Comparison of ENCODE assay signal across 13 cellular contexts in genomic region chr9:117315236-117315635, GRCh38.
"Had no signal": no experiment of that assay in that cellular context is flagged by ENCODE, and none has a peak within 500 bp of the region (broad histone marks: within the 10 kb centered on the region; RNA-seq: fewer than 3 reads in every experiment).

No MANE protein-coding gene starts in this region.

- H3K4me3 ChIP-seq: cardiac muscle cell, left lung, mucosa of descending colon, ovary, tibial nerve, vagina had no signal

- H3K4me1 ChIP-seq: left lung, tibial nerve, vagina had no signal

- H3K9me3 ChIP-seq: left lung, mucosa of descending colon, ovary, tibial nerve, vagina had no signal

- H3K27ac ChIP-seq: cardiac muscle cell, left lung, ovary, tibial nerve, vagina had no signal

- DNase-seq: activated CD4-positive, alpha-beta memory T cell treated with anti-CD3 and anti-CD28 coated beads for 36 hours; activated T-cell treated with anti-CD3 and anti-CD28 coated beads for 4 hours; foreskin fibroblast; kidney; left lung; mucosa of descending colon; naive B cell; ovary; stimulated activated CD8-positive, alpha-beta memory T cell treated with anti-CD3 and anti-CD28 coated beads, Interleukin-4, amount 100 ng/mL, for 48 hours; stimulated activated naive CD4-positive, alpha-beta T cell treated with Interleukin-2 at 50 U/mL for 16 hours had no signal

- H3K36me3 ChIP-seq: cardiac muscle cell, left lung, ovary, tibial nerve, vagina had no signal

- H3K27me3 ChIP-seq: cardiac muscle cell, left lung, ovary, tibial nerve, vagina had no signal

- ATAC-seq: left lung, mucosa of descending colon had no signal
